ENCODE assay signal across 14 cellular contexts in the genomic region with DNA sequence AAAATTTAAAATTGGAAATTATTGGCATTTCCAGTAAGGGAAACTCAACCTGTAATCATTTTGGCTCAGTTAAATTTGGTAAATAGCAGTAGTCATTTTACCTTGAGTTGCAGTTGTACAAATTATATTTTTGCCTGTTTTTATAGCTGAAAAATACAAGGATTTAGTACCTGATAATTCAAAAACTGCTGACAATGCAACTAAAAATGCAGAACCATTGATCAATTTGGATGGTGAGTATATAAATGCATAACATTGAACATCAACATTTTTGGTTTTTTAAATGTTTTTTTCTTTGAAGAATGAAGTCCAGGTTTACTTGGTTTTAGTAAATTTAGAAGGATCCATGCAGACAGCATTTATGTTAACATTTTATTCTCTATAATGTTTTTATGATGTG. TPM values are rescaled to one million over a fixed set of nuclear protein-coding genes. Genes with fewer than 3 reads are reported as not detected.
DNase-seq lines count a peak whose midpoint lies in the region; ATAC-seq, FAIRE-seq and TF ChIP-seq lines count a peak whose summit lies in the region.
"Had no signal": no experiment of that assay in that cellular context is flagged by ENCODE, and none has a peak within 500 bp of the region (broad histone marks: within the 10 kb centered on the region; RNA-seq: fewer than 3 reads in every experiment).

No MANE protein-coding gene starts in this region.

- in situ Hi-C loops in K562 (cut with MboI): no loop called here

- H3K79me2 ChIP-seq in ACC112 (ENCODE audit: control insufficient read depth, insufficient read depth, low read length, unreplicated experiment): peaks cover 45% of the 10 kb centered on the region
- H3K79me2 ChIP-seq in K562 (ENCODE audit: control insufficient read depth, insufficient read depth, low read length): no peaks in the 10 kb centered on the region
- peaks cover 24% of the 10 kb centered on the region for H3K79me2 ChIP-seq in osteoblast (ENCODE audit: insufficient read depth, low read length)

- H3K27me3 ChIP-seq in ACC112 (ENCODE audit: insufficient read depth, low read length): no peaks in the 10 kb centered on the region
- no peaks in the 10 kb centered on the region for H3K27me3 ChIP-seq in K562 (ENCODE audit: control insufficient read depth in 2 of 2, insufficient read depth in 2 of 2, low read length in 2 of 2)
- H3K27me3 ChIP-seq in osteoblast (ENCODE audit: insufficient read depth, low read length): no peaks in the 10 kb centered on the region
- H3K27me3 ChIP-seq: BLaER1 had no signal

- H2AFZ ChIP-seq in ACC112 (ENCODE audit: low read length, unreplicated experiment) (no peak overlapping the region), K562 (ENCODE audit: low read depth, low read length) (no peak overlapping the region), osteoblast (ENCODE audit: low read length) (no peak overlapping the region)

- POLR2A ChIA-PET in K562 (lab: Yijun Ruan, JAX): no interaction called here

- intact Hi-C loops in K562 (cut with micrococcal nuclease): loop anchor here (5.0 to 10.0 kb wide), 2 partner anchors 134 to 276 kb away; no protein-coding TSS in a partner anchor

- no peak for TF ChIP-seq RAD21 in K562 (CRISPR knock-in tag; conservative IDR thresholded peaks at IDR 0.05 in 1 of 2, IDR thresholded peaks at IDR 0.05 in 1 of 2)

- H3K4me3 ChIP-seq in ACC112 (ENCODE audit: low read depth, low read length): 0 out of 2 replicates have a peak overlapping the region, but pooled peaks have one; percentile 19
- H3K4me3 ChIP-seq in K562: no peak overlapping the region
- no peak overlapping the region for H3K4me3 ChIP-seq in osteoblast (ENCODE audit: insufficient read depth, low read length)
- H3K4me3 ChIP-seq: BLaER1 had no signal

- peak overlapping the region; percentile 80; the same call in 1 of the 2 replicates for H3K27ac Mint-ChIP-seq in HFFc6
- H3K27ac Mint-ChIP-seq: CD8-positive, alpha-beta memory T cell had no signal

- H4K20me1 ChIP-seq in K562 (replicated peaks; ENCODE audit: control insufficient read depth, insufficient read depth, low read length): no peaks in the 10 kb centered on the region
- H4K20me1 ChIP-seq in osteoblast (ENCODE audit: insufficient read depth, low read length): no peaks in the 10 kb centered on the region

- no peak for TF ChIP-seq POLR2A in K562 (conservative IDR thresholded peaks at IDR 0.05)

- H3K36me3 Mint-ChIP-seq in HFFc6 (ENCODE audit: low read depth): peaks cover 35% of the 10 kb centered on the region; the same call in 1 of the 2 replicates

- H3K4me2 ChIP-seq in K562 (ENCODE audit: insufficient read depth, low read length): no peak overlapping the region
- H3K4me2 ChIP-seq in osteoblast (ENCODE audit: insufficient read depth, low read length): no peak overlapping the region
- H3K4me2 ChIP-seq: BLaER1 had no signal

- peak overlapping the region; percentile 98 for H3K27ac ChIP-seq in ACC112 (ENCODE audit: low read depth, low read length)
- H3K27ac ChIP-seq in K562 (ENCODE audit: extremely low read depth, low read depth, low read length): no peak overlapping the region
- peak overlapping the region; percentile 64 for H3K27ac ChIP-seq in osteoblast (ENCODE audit: low read depth, low read length)
- H3K27ac ChIP-seq: BLaER1 had no signal

- H3K9me1 ChIP-seq in K562 (ENCODE audit: control insufficient read depth, insufficient read depth, low read length): no peaks in the 10 kb centered on the region

- ATAC-seq in K562: no peak
- ATAC-seq in GM18517 (IDR thresholded peaks at IDR 0.05; ENCODE audit: unreplicated experiment): no peak
- ATAC-seq in HG03342 (IDR thresholded peaks at IDR 0.05; ENCODE audit: unreplicated experiment): no peak
- ATAC-seq in GM18498 (IDR thresholded peaks at IDR 0.05; ENCODE audit: unreplicated experiment): no peak

- no peak overlapping the region for H3K9ac ChIP-seq in K562 (ENCODE audit: insufficient read depth in 1 of 2, low read depth in 2 of 2, low read length in 2 of 2)
- H3K9ac ChIP-seq: BLaER1 had no signal

- H3K4me1 Mint-ChIP-seq in HFFc6 (ENCODE audit: low read depth): peaks cover 54% of the 10 kb centered on the region

- no peaks in the 10 kb centered on the region for H3K9me3 Mint-ChIP-seq in HFFc6
- H3K9me3 Mint-ChIP-seq: CD8-positive, alpha-beta memory T cell had no signal

- FAIRE-seq in K562 (lab: Jason Lieb, UNC): no peak

- H3K4me1 ChIP-seq in ACC112 (ENCODE audit: control insufficient read depth, insufficient read depth, low read length, unreplicated experiment): peaks cover 61% of the 10 kb centered on the region
- H3K4me1 ChIP-seq in K562 (replicated peaks in 1 of 2; ENCODE audit: control insufficient read depth in 2 of 2, insufficient read depth in 2 of 2, low read length in 2 of 2): no peaks in the 10 kb centered on the region
- peaks cover 21% of the 10 kb centered on the region for H3K4me1 ChIP-seq in osteoblast (ENCODE audit: insufficient read depth, low read length)
- H3K4me1 ChIP-seq: Caco-2 had no signal

- no peak for TF ChIP-seq CTCF in HFFc6 (IDR thresholded peaks at IDR 0.05)
- TF ChIP-seq CTCF in K562 (IDR thresholded peaks at IDR 0.05 in 2 of 3, conservative IDR thresholded peaks at IDR 0.05 in 1 of 3; ENCODE audit: insufficient read depth in 2 of 3, low read depth in 1 of 3, low read length in 3 of 3): no peak
- TF ChIP-seq CTCF in osteoblast (IDR thresholded peaks at IDR 0.05; ENCODE audit: extremely low read depth, low read depth, low read length): no peak

- peak overlapping the region; percentile 33; the same call in 1 of the 2 replicates for H3K4me3 Mint-ChIP-seq in HFFc6
- H3K4me3 Mint-ChIP-seq: CD8-positive, alpha-beta memory T cell had no signal

- CTCF ChIA-PET in K562 (lab: Yijun Ruan, JAX; ENCODE audit: low intra/inter-chr PET ratio): no interaction called here

- DNase-seq in HFFc6: no peak
- DNase-seq in K562 (ENCODE audit: extremely low read depth in 1 of 4, low spot score in 3 of 4): no peak
- DNase-seq in osteoblast (ENCODE audit: insufficient read length, low spot score, missing footprints): no peak
- DNase-seq in DMS153 treated with DMSO at 0.1 percent for 48 hours (lab: John Stamatoyannopoulos, UW; ENCODE audit: unreplicated experiment): no peak
- DNase-seq: AML-193; Caco-2; CD8-positive, alpha-beta memory T cell; DMS53; Karpas-422 had no signal

- no peaks in the 10 kb centered on the region; the same call in 1 of the 2 replicates for H3K27me3 Mint-ChIP-seq in HFFc6 (ENCODE audit: insufficient read depth)
- H3K27me3 Mint-ChIP-seq: CD8-positive, alpha-beta memory T cell had no signal

- TF ChIP-seq EP300 in K562 (IDR thresholded peaks at IDR 0.05; ENCODE audit: low read length): no peak

- H3K9me3 ChIP-seq in K562 (replicated peaks; ENCODE audit: control insufficient read depth, insufficient read depth, low read depth, low read length) (no peaks in the 10 kb centered on the region), osteoblast (ENCODE audit: low read depth, low read length) (no peaks in the 10 kb centered on the region)
- H3K9me3 ChIP-seq: BLaER1, Caco-2 had no signal

- peaks cover 65% of the 10 kb centered on the region for H3K36me3 ChIP-seq in ACC112 (ENCODE audit: insufficient read depth, low read length)
- peaks cover 93% of the 10 kb centered on the region for H3K36me3 ChIP-seq in K562 (ENCODE audit: control insufficient read depth, insufficient read depth, low read length)
- H3K36me3 ChIP-seq in osteoblast (ENCODE audit: insufficient read depth, low read length): peaks cover 44% of the 10 kb centered on the region

- BruUV-seq in K562 (replicated peaks; lab: Mats Ljungman, UMichigan): no TSS peak

TF ChIP-seq in K562, 482 proteins besides CTCF, POLR2A, EP300 and RAD21 (continues in another document):
- TF ChIP-seq, protein P1, sequence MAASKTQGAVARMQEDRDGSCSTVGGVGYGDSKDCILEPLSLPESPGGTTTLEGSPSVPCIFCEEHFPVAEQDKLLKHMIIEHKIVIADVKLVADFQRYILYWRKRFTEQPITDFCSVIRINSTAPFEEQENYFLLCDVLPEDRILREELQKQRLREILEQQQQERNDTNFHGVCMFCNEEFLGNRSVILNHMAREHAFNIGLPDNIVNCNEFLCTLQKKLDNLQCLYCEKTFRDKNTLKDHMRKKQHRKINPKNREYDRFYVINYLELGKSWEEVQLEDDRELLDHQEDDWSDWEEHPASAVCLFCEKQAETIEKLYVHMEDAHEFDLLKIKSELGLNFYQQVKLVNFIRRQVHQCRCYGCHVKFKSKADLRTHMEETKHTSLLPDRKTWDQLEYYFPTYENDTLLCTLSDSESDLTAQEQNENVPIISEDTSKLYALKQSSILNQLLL (CRISPR knock-in tag; IDR thresholded peaks at IDR 0.05; ENCODE audit: borderline replicate concordance): no peak
- TF ChIP-seq MAFK (IDR thresholded peaks at IDR 0.05; ENCODE audit: low read length) (peak; percentile 93), HIVEP1 (CRISPR knock-in tag; IDR thresholded peaks at IDR 0.05) (no peak), MAFG (tag; conservative IDR thresholded peaks at IDR 0.05) (peak; percentile 81), ZNF699 (CRISPR knock-in tag; IDR thresholded peaks at IDR 0.05; ENCODE audit: insufficient replicate concordance) (no peak)

RNA-seq across cellular contexts. Expression of gene RTRAF, which starts 9.0 kb away (rescaled TPM):
- 100 to 1,000 TPM; 161 to 181 (median 179) TPM for total RNA-seq in HFFc6 (2021; fragmentation: NEBNext Ultra II Directional; extraction: Animal tissue kit (Norgen Biotek cat#: 25700))
- total RNA-seq in K562 (2011; cell fraction: chromatin; rRNA removed; ENCODE audit: low replicate concordance): 19.3 and 32.5 TPM in 2 replicates
- 15.8 and 19.7 TPM in 2 replicates for total RNA-seq in K562 (2011; cell fraction: nucleolus; rRNA removed)
- total RNA-seq in K562 (2011; cell fraction: nucleoplasm; rRNA removed): 16.1 and 31.2 TPM in 2 replicates
- total RNA-seq in K562 (2014; rRNA removed): 127 and 155 TPM in 2 replicates
- total RNA-seq in K562 (2014; rRNA removed; fragmentation: Illumina TruSeq; extraction: Trizol): 172 and 188 TPM in 2 replicates
- total RNA-seq in K562 (2015; rRNA removed; fragmentation: Illumina TruSeq; extraction: Trizol): 185 and 204 TPM in 2 replicates
- total RNA-seq in K562 (2021): 130 and 145 TPM in 2 replicates
- polyA plus RNA-seq in K562 (2011; rRNA removed): 172 and 204 TPM in 2 replicates
- polyA plus RNA-seq in K562 (2011; cell fraction: cytosol; rRNA removed): 14.3 and 47.4 TPM in 2 replicates
- 45.0 and 62.5 TPM in 2 replicates for polyA plus RNA-seq in K562 (2011; cell fraction: nucleus; rRNA removed)
- polyA plus RNA-seq in K562 (2012): 158 and 174 TPM in 2 replicates
- 179 and 233 TPM in 2 replicates for polyA plus RNA-seq in K562 (2014; fragmentation: Illumina TruSeq; extraction: Trizol)
- polyA plus RNA-seq in K562 (2014; fragmentation: Nextera tagmentation; extraction: Ambion mirVana): 100 to 1,000 TPM; 140 to 150 TPM
- 126 and 182 TPM in 2 replicates for polyA plus RNA-seq in K562 (2014; rRNA removed)
- polyA minus RNA-seq in K562 (2011; rRNA and poly(A)+ RNA removed): 119 and 128 TPM in 2 replicates
- polyA minus RNA-seq in K562 (2011; cell fraction: cytosol; rRNA and poly(A)+ RNA removed): 105 and 114 TPM in 2 replicates
- polyA minus RNA-seq in K562 (2011; cell fraction: nucleus; rRNA and poly(A)+ RNA removed): 20.6 and 34.2 TPM in 2 replicates
- 53.2 and 63.6 TPM in 2 replicates for total RNA-seq in osteoblast
